Comparison of ENCODE assay signal across 8 cellular contexts in genomic region chr7:152025077-152025936, GRCh38. TPM values are rescaled to one million over a fixed set of nuclear protein-coding genes. Genes with fewer than 3 reads are reported as not detected.
A peak's percentile ranks its signal among the peaks of the same experiment; 100 is the strongest.
DNase-seq lines count a peak whose midpoint lies in the region; ATAC-seq and TF ChIP-seq lines count a peak whose summit lies in the region.

TSS of gene GALNT11 (plus strand) at chr7:152025674. CDS start at chr7:152094228, 68,554 bp downstream.

- peak within 1 kb of the TSS; percentile 88 for H3K27ac Mint-ChIP-seq in activated naive CD4-positive, alpha-beta T cell treated with anti-CD3 and anti-CD28 coated beads, Interleukin-2, amount 50 U/mL, for 24 hours

- H3K9me3 ChIP-seq in ES-I3 (ENCODE audit: control insufficient read depth, insufficient read depth, low read length) (no peaks in the 10 kb centered on the region), GM23248 (ENCODE audit: low read depth) (no peaks in the 10 kb centered on the region), SK-N-SH (no peaks in the 10 kb centered on the region)

- H3K4me3 ChIP-seq in GM23248: peak within 1 kb of the TSS; percentile 82
- H3K4me3 ChIP-seq in SK-N-SH (ENCODE audit: low read depth in 2 of 2, low read length in 1 of 2): peak within 1 kb of the TSS; percentile 81 to 91

- H2AFZ ChIP-seq in GM23248: peak within 1 kb of the TSS; percentile 96
- peak within 1 kb of the TSS; percentile 99 for H2AFZ ChIP-seq in SK-N-SH (ENCODE audit: low read depth)

- CTCF ChIA-PET in SK-N-SH (lab: Yijun Ruan, JAX): interaction anchor here (0.6 to 1.8 kb wide), 13 partner anchors 12 to 242 kb away, joined by 3 to 6 read pairs (median 3); partner anchors contain the start of gene PRKAG2

- H3K27ac ChIP-seq in GM23248: peak within 1 kb of the TSS; percentile 59
- H3K27ac ChIP-seq in SK-N-SH (ENCODE audit: low read depth in 2 of 2, low read length in 1 of 2): peak within 1 kb of the TSS; percentile 43 to 84; a peak in 3 of 4 replicates
- peak within 1 kb of the TSS; percentile 84 for H3K27ac ChIP-seq in temporal lobe (ENCODE audit: low read depth, low read length)

- peak; percentile 95 for DNase-seq in GM23248
- peak; percentile 83 for DNase-seq in LHCN-M2 (ENCODE audit: low read depth)
- DNase-seq in SK-N-SH: peak; percentile 100
- DNase-seq in globus pallidus (ENCODE audit: low spot score): peak; percentile 75
- peak; percentile 65 for DNase-seq in omental fat pad (ENCODE audit: low spot score)

- no peaks in the 10 kb centered on the region for H4K20me1 ChIP-seq in GM23248 (ENCODE audit: insufficient read depth)
- no peaks in the 10 kb centered on the region for H4K20me1 ChIP-seq in SK-N-SH (ENCODE audit: insufficient read depth)

- no peaks in the 10 kb centered on the region for H3K27me3 Mint-ChIP-seq in activated naive CD4-positive, alpha-beta T cell treated with anti-CD3 and anti-CD28 coated beads, Interleukin-2, amount 50 U/mL, for 24 hours

- H3K4me1 ChIP-seq in ES-I3 (ENCODE audit: insufficient read depth, low read length): peaks cover 6% of the 10 kb centered on the region
- H3K4me1 ChIP-seq in GM23248 (ENCODE audit: insufficient read depth): 0 out of 2 replicates have a peak, but pooled peaks cover 3% of the 10 kb centered on the region
- peaks cover 0 to 10% of the 10 kb centered on the region in 2 experiments; a peak in 1 of 4 replicates for H3K4me1 ChIP-seq in SK-N-SH (ENCODE audit: control insufficient read depth in 1 of 2, insufficient read depth in 2 of 2, low read depth in 1 of 2, low read length in 1 of 2)

- H3K4me1 Mint-ChIP-seq in activated naive CD4-positive, alpha-beta T cell treated with anti-CD3 and anti-CD28 coated beads, Interleukin-2, amount 50 U/mL, for 24 hours: peaks cover 40% of the 10 kb centered on the region

- TF ChIP-seq RAD21 in SK-N-SH (IDR thresholded peaks at IDR 0.05; ENCODE audit: low read length): peak; percentile 32; the same call in 1 of the 2 replicates

- peak within 1 kb of the TSS; percentile 88 for H3K4me3 Mint-ChIP-seq in activated naive CD4-positive, alpha-beta T cell treated with anti-CD3 and anti-CD28 coated beads, Interleukin-2, amount 50 U/mL, for 24 hours

- H3K9me3 Mint-ChIP-seq in activated naive CD4-positive, alpha-beta T cell treated with anti-CD3 and anti-CD28 coated beads, Interleukin-2, amount 50 U/mL, for 24 hours: no peaks in the 10 kb centered on the region

- TF ChIP-seq CTCF in SK-N-SH (IDR thresholded peaks at IDR 0.05): no peak; the same call in 1 of the 2 replicates
- no peak for TF ChIP-seq CTCF in omental fat pad (IDR thresholded peaks at IDR 0.05)

- H3K4me2 ChIP-seq in GM23248 (ENCODE audit: unreplicated experiment): peak within 1 kb of the TSS; percentile 74
- H3K4me2 ChIP-seq in SK-N-SH: peak within 1 kb of the TSS; percentile 90

- no peaks in the 10 kb centered on the region for H3K9me2 ChIP-seq in GM23248 (ENCODE audit: insufficient read depth)
- no peaks in the 10 kb centered on the region for H3K9me2 ChIP-seq in SK-N-SH

- H3K36me3 Mint-ChIP-seq in activated naive CD4-positive, alpha-beta T cell treated with anti-CD3 and anti-CD28 coated beads, Interleukin-2, amount 50 U/mL, for 24 hours: peaks cover 13% of the 10 kb centered on the region

- H3K36me3 ChIP-seq in ES-I3 (ENCODE audit: insufficient read depth, low read length) (no peaks in the 10 kb centered on the region), GM23248 (ENCODE audit: low read depth) (no peaks in the 10 kb centered on the region; the same call in 1 of the 2 replicates), SK-N-SH (replicated peaks in 1 of 2; ENCODE audit: control insufficient read depth in 1 of 2, insufficient read depth in 2 of 2, low read length in 1 of 2) (peaks cover 8% of the 10 kb centered on the region in 2 experiments)

- peak within 1 kb of the TSS; percentile 74 for H3K9ac ChIP-seq in ES-I3 (ENCODE audit: low read depth, low read length)
- H3K9ac ChIP-seq in GM23248: peak within 1 kb of the TSS; percentile 85
- H3K9ac ChIP-seq in SK-N-SH: peak within 1 kb of the TSS; percentile 66

- 6% methylated on average over 60 to 78 of the region's 84 CpGs for WGBS in GM23248 (ENCODE audit: low coverage in 1 of 2, low lambda C conversion rate in 2 of 2, missing lambda C conversion rate in 2 of 2), 2 experiments
- WGBS in SK-N-SH (ENCODE audit: low lambda C conversion rate): 8% methylated on average over 29 of the region's 84 CpGs

- no peaks in the 10 kb centered on the region for H3F3A ChIP-seq in GM23248 (ENCODE audit: insufficient read depth)
- H3F3A ChIP-seq in SK-N-SH (replicated peaks; ENCODE audit: insufficient read depth): no peaks in the 10 kb centered on the region

- peaks cover 39% of the 10 kb centered on the region for H3K79me2 ChIP-seq in GM23248 (ENCODE audit: insufficient read depth)
- peaks cover 16% of the 10 kb centered on the region for H3K79me2 ChIP-seq in SK-N-SH (ENCODE audit: insufficient read depth)

- in situ Hi-C loops in GM23248 (cut with MboI): no loop called here

- POLR2A ChIA-PET in SK-N-SH (lab: Yijun Ruan, JAX): interaction anchor here (0.6 to 1.2 kb wide), 3 partner anchors 9 to 638 kb away, joined by 3 to 4 read pairs (median 3); no protein-coding TSS in a partner anchor

- H3K27me3 ChIP-seq in GM23248 (replicated peaks; ENCODE audit: insufficient read depth) (no peaks in the 10 kb centered on the region), SK-N-SH (ENCODE audit: insufficient read depth) (0 out of 2 replicates have a peak, but pooled peaks cover 7% of the 10 kb centered on the region)

- TF ChIP-seq EP300 in SK-N-SH (IDR thresholded peaks at IDR 0.05; ENCODE audit: borderline replicate concordance in 1 of 2, low read depth in 1 of 2, low read length in 1 of 2): peak in 1 of 2 experiments; percentile 5; a peak in 1 of 4 replicates

- peak; percentile 99 for ATAC-seq in omental fat pad (ENCODE audit: low FRiP score)

TF ChIP-seq in SK-N-SH, 30 proteins besides CTCF, POLR2A, EP300 and RAD21 (continues in another document):
- TF ChIP-seq RCOR1 (IDR thresholded peaks at IDR 0.05; ENCODE audit: low read length) (no peak; the same call in 1 of the 2 replicates), IRF3 (IDR thresholded peaks at IDR 0.05; ENCODE audit: low read depth, low read length) (no peak; the same call in 1 of the 2 replicates), MEF2A (IDR thresholded peaks at IDR 0.05; ENCODE audit: borderline replicate concordance, low read depth) (no peak), YY1 (IDR thresholded peaks at IDR 0.05; ENCODE audit: low read depth) (no peak), RFX5 (IDR thresholded peaks at IDR 0.05; ENCODE audit: low read length) (no peak), SIN3A (IDR thresholded peaks at IDR 0.05; ENCODE audit: borderline replicate concordance, low read depth, low read length) (no peak; the same call in 1 of the 2 replicates), MAX (IDR thresholded peaks at IDR 0.05; ENCODE audit: low read depth) (peak; percentile 49; the same call in 1 of the 2 replicates), GABPA (IDR thresholded peaks at IDR 0.05; ENCODE audit: low read depth) (no peak), TAF1 (IDR thresholded peaks at IDR 0.05; ENCODE audit: borderline replicate concordance, low read depth, low read length) (peak; percentile 78; the same call in 1 of the 2 replicates), ZBTB33 (IDR thresholded peaks at IDR 0.05; ENCODE audit: borderline replicate concordance, low read depth) (no peak), SMC3 (IDR thresholded peaks at IDR 0.05; ENCODE audit: low read depth, low read length) (no peak; the same call in 1 of the 2 replicates), EZH2phosphoT487 (IDR thresholded peaks at IDR 0.05; ENCODE audit: borderline replicate concordance, low read depth) (no peak), POLR2AphosphoS5 (IDR thresholded peaks at IDR 0.05; ENCODE audit: low read depth, low read length) (peak; percentile 74)

RNA-seq across cellular contexts. Expression of gene GALNT11, which starts in this region (rescaled TPM):
- 49.1 and 70.3 TPM in 2 replicates for total RNA-seq in GM23248 (2014; rRNA removed; shearing (Covaris generic))
- polyA plus RNA-seq in GM23248 (2016; fragmentation: Nextera tagmentation; extraction: Ambion mirVana) (38.2 and 42.0 TPM in 2 replicates), SK-N-SH (2012; rRNA removed) (70.0 and 84.7 TPM in 2 replicates)
- total RNA-seq in LHCN-M2 (2014; rRNA removed) (77.6 and 82.4 TPM in 2 replicates), omental fat pad (10 to 100 TPM; 45.2 to 53.4 (median 51.4) TPM), temporal lobe (49.4 TPM)
- polyA plus RNA-seq in LHCN-M2 (2012): 26.1 TPM
- polyA plus RNA-seq in SK-N-SH (2012; cell fraction: cytosol; rRNA removed): 85.2 and 89.3 TPM in 2 replicates
- polyA plus RNA-seq in SK-N-SH (2012; cell fraction: nucleus; rRNA removed): 41.4 and 61.5 TPM in 2 replicates

Comparison
In these comparisons a context has a peak if more than half of its experiments do, and no peak if none do; other contexts are left out.
1. Peak in every context shown above with its lines: DNase-seq, ATAC-seq, H3K4me3 ChIP-seq and H3K27ac ChIP-seq.